ENCODE assay signal across 9 cellular contexts in the genomic region with DNA sequence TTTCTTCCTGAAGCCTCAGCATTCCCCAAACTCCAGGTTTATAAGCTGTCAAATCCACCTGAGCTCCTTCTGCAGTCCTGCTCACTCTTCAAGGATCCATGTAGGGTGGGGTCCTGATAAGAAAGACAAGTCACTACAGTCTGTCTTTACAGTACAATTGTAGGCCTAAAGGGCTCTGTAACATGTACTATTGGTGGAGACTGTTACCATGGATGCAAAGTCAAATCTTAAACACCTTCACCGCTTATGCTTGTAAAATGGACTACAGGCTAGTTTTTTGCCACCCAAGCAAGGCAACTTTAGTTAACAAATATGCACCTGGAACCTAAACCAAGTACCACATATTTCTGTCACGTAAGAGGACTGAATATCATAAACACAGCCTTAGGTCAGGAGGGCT. TPM values are rescaled to one million over a fixed set of nuclear protein-coding genes. Genes with fewer than 3 reads are reported as not detected.
DNase-seq lines count a peak whose midpoint lies in the region; ATAC-seq and TF ChIP-seq lines count a peak whose summit lies in the region.
"Had no signal": no experiment of that assay in that cellular context is flagged by ENCODE, and none has a peak within 500 bp of the region (broad histone marks: within the 10 kb centered on the region; RNA-seq: fewer than 3 reads in every experiment).

No MANE protein-coding gene starts in this region.

- peak overlapping the region; percentile 15 for H3K27ac Mint-ChIP-seq in T-helper 2 cell treated with Interferon-gamma antibody and Interleukin-4, amounts not matched to agents 5 μg/mL and 100 μg/mL, for 36 hours
- H3K27ac Mint-ChIP-seq in T-cell: peak overlapping the region; percentile 88
- H3K27ac Mint-ChIP-seq: GM23338 had no signal

- no peaks in the 10 kb centered on the region for H3K9me3 ChIP-seq in esophagus squamous epithelium
- no peaks in the 10 kb centered on the region for H3K9me3 ChIP-seq in skeletal muscle satellite cell (replicated peaks; ENCODE audit: low read length)

- H3K4me1 ChIP-seq in esophagus squamous epithelium (peaks cover 7 to 41% (median 21%) of the 10 kb centered on the region in 3 donors), skeletal muscle satellite cell (ENCODE audit: control insufficient read depth, insufficient read depth, low read length) (peaks cover 54% of the 10 kb centered on the region)

- no peak for DNase-seq in T-helper 2 cell treated with Interferon-gamma antibody and Interleukin-4, amounts not matched to agents 5 μg/mL and 100 μg/mL, for 36 hours (ENCODE audit: low spot score)
- no peak for DNase-seq in T-helper 2 cell
- no peak for DNase-seq in T-cell
- no peak for DNase-seq in esophagus squamous epithelium (lab: John Stamatoyannopoulos, UW)
- no peak for DNase-seq in anterior cingulate cortex (lab: John Stamatoyannopoulos, UW)
- DNase-seq in putamen (ENCODE audit: low spot score): no peak
- DNase-seq in HPDE6-E6E7 (ENCODE audit: extremely low spot score): no peak

- CTCF ChIA-PET in T-cell (lab: Charles Lee): no interaction called here

- no peak for TF ChIP-seq POLR2A in esophagus squamous epithelium (IDR thresholded peaks at IDR 0.05)

- H3K27me3 Mint-ChIP-seq in T-helper 2 cell treated with Interferon-gamma antibody and Interleukin-4, amounts not matched to agents 5 μg/mL and 100 μg/mL, for 36 hours (ENCODE audit: low read depth): no peaks in the 10 kb centered on the region
- H3K27me3 Mint-ChIP-seq in T-cell: no peaks in the 10 kb centered on the region

- H3K27me3 ChIP-seq in esophagus squamous epithelium (no peaks in the 10 kb centered on the region), skeletal muscle satellite cell (ENCODE audit: control insufficient read depth, insufficient read depth, low read length) (no peaks in the 10 kb centered on the region)

- peak overlapping the region; percentile 4 to 85 (median 54) for H3K27ac ChIP-seq in esophagus squamous epithelium

- peaks cover 62% of the 10 kb centered on the region for H3K36me3 Mint-ChIP-seq in T-helper 2 cell treated with Interferon-gamma antibody and Interleukin-4, amounts not matched to agents 5 μg/mL and 100 μg/mL, for 36 hours (ENCODE audit: low read depth)
- H3K36me3 Mint-ChIP-seq in T-cell: peaks cover 66% of the 10 kb centered on the region

- H3K4me2 ChIP-seq in skeletal muscle satellite cell (ENCODE audit: low read length): peak overlapping the region; percentile 42
- H3K4me2 ChIP-seq: GM23338 had no signal

- POLR2A ChIA-PET in T-cell (lab: Charles Lee): interaction anchor here (0.5 to 1.7 kb wide), 5 partner anchors 13 to 174 kb away, joined by 3 to 6 read pairs (median 3); no protein-coding TSS in a partner anchor

- no peak overlapping the region for H3K4me3 ChIP-seq in esophagus squamous epithelium
- peak overlapping the region; percentile 2 for H3K4me3 ChIP-seq in skeletal muscle satellite cell (ENCODE audit: low read length)
- H3K4me3 ChIP-seq: GM23338 had no signal

- no peak overlapping the region for H3K4me3 Mint-ChIP-seq in T-helper 2 cell treated with Interferon-gamma antibody and Interleukin-4, amounts not matched to agents 5 μg/mL and 100 μg/mL, for 36 hours
- peak overlapping the region in 1 of 3 donors; percentile 12 for H3K4me3 Mint-ChIP-seq in T-cell
- H3K4me3 Mint-ChIP-seq: GM23338 had no signal

- peaks cover 50% of the 10 kb centered on the region for H3K4me1 Mint-ChIP-seq in T-helper 2 cell treated with Interferon-gamma antibody and Interleukin-4, amounts not matched to agents 5 μg/mL and 100 μg/mL, for 36 hours (ENCODE audit: low read depth)
- peaks cover 79 to 85% (median 79%) of the 10 kb centered on the region in 3 donors for H3K4me1 Mint-ChIP-seq in T-cell

- H3K36me3 ChIP-seq in esophagus squamous epithelium (peaks cover 0 to 3% (median 0%) of the 10 kb centered on the region in 3 donors), skeletal muscle satellite cell (ENCODE audit: insufficient read depth, low read length) (peaks cover 18% of the 10 kb centered on the region)

- H3K9ac ChIP-seq in skeletal muscle satellite cell (ENCODE audit: low read depth, low read length): peak overlapping the region; percentile 42

- 88 to 96% methylated on average over 2 of the region's 2 CpGs for WGBS in esophagus squamous epithelium, 2 donors

- intact Hi-C loops in esophagus squamous epithelium (cut with DNase I): no loop called here

- H3K9me3 Mint-ChIP-seq in T-helper 2 cell treated with Interferon-gamma antibody and Interleukin-4, amounts not matched to agents 5 μg/mL and 100 μg/mL, for 36 hours: no peaks in the 10 kb centered on the region
- no peaks in the 10 kb centered on the region for H3K9me3 Mint-ChIP-seq in T-cell
- H3K9me3 Mint-ChIP-seq: GM23338 had no signal

- no peak for TF ChIP-seq CTCF in esophagus squamous epithelium (IDR thresholded peaks at IDR 0.05)

- ATAC-seq in T-cell (replicated peaks in 1 of 4): no peak
- ATAC-seq: GM23338 had no signal

RNA-seq across cellular contexts. Expression of a gene that starts 44.7 kb away (rescaled TPM):
- total RNA-seq in T-cell (100 to 1,000 TPM in 2 of 5 donors, 10 to 100 TPM in 3; 81.3 to 120 (median 99.6) TPM), esophagus squamous epithelium (10 to 100 TPM in 3 of 4 donors, 1 to 10 TPM in 1; 6.7 to 29.4 (median 19.6) TPM)
- 31.7 and 34.5 TPM in 2 replicates for total RNA-seq in skeletal muscle satellite cell (2012; rRNA removed)
